In genomic region chr1:153532769-153533599, GRCh38 we compare ENCODE assay signal across 1 cellular context.
TF ChIP-seq lines count a peak whose summit lies in the region.

No MANE protein-coding gene starts in this region.

TF ChIP-seq in HepG2, 621 proteins besides CTCF, POLR2A, EP300 and RAD21 (continued from another document and continues in another):
- TF ChIP-seq AHDC1 (CRISPR knock-in tag; IDR thresholded peaks at IDR 0.05; ENCODE audit: borderline replicate concordance): peak; percentile 10; the same call in 1 of the 2 replicates
- no peak for TF ChIP-seq ZNF543 (CRISPR knock-in tag; IDR thresholded peaks at IDR 0.05)
- peak; percentile 64 for TF ChIP-seq STAG1 (CRISPR knock-in tag; IDR thresholded peaks at IDR 0.05)
- TF ChIP-seq TBX2 (CRISPR knock-in tag; IDR thresholded peaks at IDR 0.05; ENCODE audit: borderline replicate concordance): peak; percentile 29; the same call in 1 of the 2 replicates
- no peak for TF ChIP-seq ZNF18 (CRISPR knock-in tag; IDR thresholded peaks at IDR 0.05; ENCODE audit: insufficient replicate concordance)
- TF ChIP-seq ZNF30 (CRISPR knock-in tag; IDR thresholded peaks at IDR 0.05): no peak
- no peak for TF ChIP-seq ZNF296 (CRISPR knock-in tag; conservative IDR thresholded peaks at IDR 0.05)
- no peak for TF ChIP-seq GMEB2 (CRISPR knock-in tag; IDR thresholded peaks at IDR 0.05; ENCODE audit: low read depth)
- no peak for TF ChIP-seq THAP8 (CRISPR knock-in tag; IDR thresholded peaks at IDR 0.05; ENCODE audit: borderline replicate concordance)
- TF ChIP-seq CENPT (CRISPR knock-in tag; IDR thresholded peaks at IDR 0.05; ENCODE audit: low read depth): no peak
- no peak for TF ChIP-seq ZNF431 (CRISPR knock-in tag; IDR thresholded peaks at IDR 0.05; ENCODE audit: borderline replicate concordance, low read depth)
- TF ChIP-seq CREBL2 (CRISPR knock-in tag; IDR thresholded peaks at IDR 0.05; ENCODE audit: borderline replicate concordance): no peak
- no peak for TF ChIP-seq ZNF142 (CRISPR knock-in tag; IDR thresholded peaks at IDR 0.05)
- TF ChIP-seq SPEN (CRISPR knock-in tag; IDR thresholded peaks at IDR 0.05; ENCODE audit: low read depth): peak; percentile 36
- TF ChIP-seq ZNF329 (CRISPR knock-in tag; IDR thresholded peaks at IDR 0.05; ENCODE audit: low read depth): no peak
- no peak for TF ChIP-seq ZC3H13 (CRISPR knock-in tag; IDR thresholded peaks at IDR 0.05)
- TF ChIP-seq MIXL1 (CRISPR knock-in tag; IDR thresholded peaks at IDR 0.05): 0 out of 2 replicates have a peak, but pooled peaks have one; percentile 32
- no peak for TF ChIP-seq SALL2 (CRISPR knock-in tag; IDR thresholded peaks at IDR 0.05)
- TF ChIP-seq GLI4 (CRISPR knock-in tag; IDR thresholded peaks at IDR 0.05; ENCODE audit: borderline replicate concordance): no peak
- TF ChIP-seq ZFY (CRISPR knock-in tag; IDR thresholded peaks at IDR 0.05): peak; percentile 50
- TF ChIP-seq ZNF136 (CRISPR knock-in tag; IDR thresholded peaks at IDR 0.05; ENCODE audit: low read depth): no peak
- no peak for TF ChIP-seq ZNF530 (CRISPR knock-in tag; IDR thresholded peaks at IDR 0.05; ENCODE audit: low read depth)
- no peak for TF ChIP-seq ESRRA (CRISPR knock-in tag; IDR thresholded peaks at IDR 0.05; ENCODE audit: low read depth)
- no peak for TF ChIP-seq ZMYM4 (CRISPR knock-in tag; IDR thresholded peaks at IDR 0.05)
- no peak for TF ChIP-seq GATA4 (IDR thresholded peaks at IDR 0.05; ENCODE audit: borderline replicate concordance, low read depth)
- TF ChIP-seq SMC3 (IDR thresholded peaks at IDR 0.05; ENCODE audit: low read length): peak; percentile 53; the same call in 1 of the 2 replicates
- no peak for TF ChIP-seq ZFP41 (CRISPR knock-in tag; IDR thresholded peaks at IDR 0.05; ENCODE audit: borderline replicate concordance)
- peak; percentile 52 for TF ChIP-seq ZNF574 (CRISPR knock-in tag; IDR thresholded peaks at IDR 0.05)
- TF ChIP-seq ZNF703 (CRISPR knock-in tag; IDR thresholded peaks at IDR 0.05; ENCODE audit: borderline replicate concordance): no peak
- no peak for TF ChIP-seq ZNF124 (CRISPR knock-in tag; IDR thresholded peaks at IDR 0.05)
- TF ChIP-seq ZNF234 (CRISPR knock-in tag; conservative IDR thresholded peaks at IDR 0.05): no peak
- TF ChIP-seq KMT2A (CRISPR knock-in tag; IDR thresholded peaks at IDR 0.05): no peak
- no peak for TF ChIP-seq ETV6 (CRISPR knock-in tag; conservative IDR thresholded peaks at IDR 0.05)
- no peak for TF ChIP-seq ZNF362 (CRISPR knock-in tag; IDR thresholded peaks at IDR 0.05; ENCODE audit: borderline replicate concordance)
- TF ChIP-seq ZUFSP (CRISPR knock-in tag; IDR thresholded peaks at IDR 0.05; ENCODE audit: borderline replicate concordance): no peak
- TF ChIP-seq ZMYM2 (CRISPR knock-in tag; IDR thresholded peaks at IDR 0.05): no peak
- no peak for TF ChIP-seq RXRA (CRISPR knock-in tag; IDR thresholded peaks at IDR 0.05)
- TF ChIP-seq ZNF619 (CRISPR knock-in tag; IDR thresholded peaks at IDR 0.05): no peak
- TF ChIP-seq ZFAT (CRISPR knock-in tag; conservative IDR thresholded peaks at IDR 0.05): no peak
- no peak for TF ChIP-seq ZNF75D (CRISPR knock-in tag; IDR thresholded peaks at IDR 0.05; ENCODE audit: borderline replicate concordance)
- no peak for TF ChIP-seq RARA (CRISPR knock-in tag; IDR thresholded peaks at IDR 0.05)
